8 cellular contexts compared by ENCODE assay signal in genomic region chr7:151017953-151018420, GRCh38. TPM values are rescaled to one million over a fixed set of nuclear protein-coding genes. Genes with fewer than 3 reads are reported as not detected.
DNase-seq lines count a peak whose midpoint lies in the region; ATAC-seq and TF ChIP-seq lines count a peak whose summit lies in the region.

No MANE protein-coding gene starts in this region.

- no peaks in the 10 kb centered on the region for H3K9me3 Mint-ChIP-seq in Calu3 (ENCODE audit: low read depth, unreplicated experiment)
- no peaks in the 10 kb centered on the region for H3K9me3 Mint-ChIP-seq in dendritic cell treated with granulocyte-macrophage colony-stimulating factor and Interleukin-4, amounts not matched to agents 40 ng/mL and 50 ng/mL, for 4 days

- H3K4me1 Mint-ChIP-seq in Calu3 (ENCODE audit: low read depth, unreplicated experiment) = peaks cover 16% of the 10 kb centered on the region
- H3K4me1 Mint-ChIP-seq in dendritic cell treated with granulocyte-macrophage colony-stimulating factor and Interleukin-4, amounts not matched to agents 40 ng/mL and 50 ng/mL, for 4 days (ENCODE audit: low read depth) = peaks cover 42% of the 10 kb centered on the region

- H3K36me3 Mint-ChIP-seq in Calu3 (ENCODE audit: insufficient read depth, unreplicated experiment) = peaks cover 8% of the 10 kb centered on the region
- no peaks in the 10 kb centered on the region for H3K36me3 Mint-ChIP-seq in dendritic cell treated with granulocyte-macrophage colony-stimulating factor and Interleukin-4, amounts not matched to agents 40 ng/mL and 50 ng/mL, for 4 days (ENCODE audit: low read depth)

- intact Hi-C loops in Calu3 (cut with micrococcal nuclease; ENCODE audit: unreplicated experiment) = no loop called here
- intact Hi-C loops in dendritic cell treated with granulocyte-macrophage colony-stimulating factor and Interleukin-4, amounts not matched to agents 40 ng/mL and 50 ng/mL, for 4 days (cut with micrococcal nuclease) = no loop called here

- peak; percentile 71 for ATAC-seq in GM21723 (IDR thresholded peaks at IDR 0.05; ENCODE audit: unreplicated experiment)

- no TSS peak for BruUV-seq in Calu3 (replicated peaks; lab: Mats Ljungman, UMichigan)

- peak; percentile 78 for TF ChIP-seq CTCF in Calu3 (IDR thresholded peaks at IDR 0.05; ENCODE audit: unreplicated experiment)

- CTCF ChIA-PET in Calu3 (lab: Charles Lee) = interaction anchor here (0.8 to 1.3 kb wide), 3 partner anchors 10 to 117 kb away, joined by 3 to 4 read pairs (median 3); partner anchors contain the start of gene ABCB8

- peak overlapping the region; percentile 48 for H3K4me3 Mint-ChIP-seq in Calu3 (ENCODE audit: low read depth, unreplicated experiment)
- H3K4me3 Mint-ChIP-seq in dendritic cell treated with granulocyte-macrophage colony-stimulating factor and Interleukin-4, amounts not matched to agents 40 ng/mL and 50 ng/mL, for 4 days = peak overlapping the region; percentile 65

- DNase-seq in Calu3 (peak; percentile 64), NCI-H1417 treated with DMSO at 0.1 percent for 48 hours (lab: John Stamatoyannopoulos, UW) (peak; percentile 48), lung microvascular endothelial cell (ENCODE audit: low read depth in 2 of 2) (peak; percentile 60 to 76), globus pallidus (ENCODE audit: low spot score) (no peak)
- DNase-seq in activated CD4-positive, alpha-beta T cell treated with anti-CD3 and anti-CD28 coated beads, Interleukin-2, amount 50 U/mL, for 1 hour = peak; percentile 83
- peak; percentile 74 for DNase-seq in stimulated activated CD8-positive, alpha-beta memory T cell treated with anti-CD3 and anti-CD28 coated beads, Interleukin-15, amount 100 ng/mL, for 24 hours (ENCODE audit: low read depth)

- peaks cover 64% of the 10 kb centered on the region for H3K27me3 Mint-ChIP-seq in Calu3 (ENCODE audit: unreplicated experiment)
- H3K27me3 Mint-ChIP-seq in dendritic cell treated with granulocyte-macrophage colony-stimulating factor and Interleukin-4, amounts not matched to agents 40 ng/mL and 50 ng/mL, for 4 days = peaks cover 85% of the 10 kb centered on the region

- no peak overlapping the region for H3K27ac Mint-ChIP-seq in Calu3 (ENCODE audit: unreplicated experiment)
- H3K27ac Mint-ChIP-seq in dendritic cell treated with granulocyte-macrophage colony-stimulating factor and Interleukin-4, amounts not matched to agents 40 ng/mL and 50 ng/mL, for 4 days = peak overlapping the region; percentile 50

RNA-seq across cellular contexts. Expression of gene ATG9B, which starts 6.3 kb away (rescaled TPM):
- total RNA-seq in Calu3 (2022) (7.9 and 17.7 TPM in 2 replicates), lung microvascular endothelial cell (under 0.01 TPM in 1 of 2 replicates, not detected in the other)

RNA-seq across cellular contexts. Expression of gene ABCB8, which starts 10.3 kb away (rescaled TPM):
- total RNA-seq in Calu3 (2022) (40.2 and 42.3 TPM in 2 replicates), lung microvascular endothelial cell (10.2 and 10.3 TPM in 2 replicates)

RNA-seq across cellular contexts. Expression of gene NOS3, which starts 27.2 kb away (rescaled TPM):
- 0.71 and 1.1 TPM in 2 replicates for total RNA-seq in Calu3 (2022)
- total RNA-seq in lung microvascular endothelial cell = 25.0 and 30.5 TPM in 2 replicates

RNA-seq across cellular contexts. Expression of gene ASIC3, which starts 30.3 kb away (rescaled TPM):
- total RNA-seq in Calu3 (2022) = 11.7 and 13.6 TPM in 2 replicates
- under 0.01 and 0.40 TPM in 2 replicates for total RNA-seq in lung microvascular endothelial cell

RNA-seq across cellular contexts. Expression of gene CDK5, which starts 39.7 kb away (rescaled TPM):
- total RNA-seq in Calu3 (2022) = 23.5 and 24.6 TPM in 2 replicates
- 15.9 and 17.4 TPM in 2 replicates for total RNA-seq in lung microvascular endothelial cell

Comparison
In these comparisons a context has a peak if more than half of its experiments do, and no peak if none do; other contexts are left out.
1. RNA of gene NOS3, which starts 27.2 kb away (total RNA-seq): 25.0 to 30.5 TPM in lung microvascular endothelial cell; 0.71 to 1.1 TPM in Calu3; every median in the first group is over 10 times any median in the second.